8 cellular contexts compared by ENCODE assay signal in the genomic region with DNA sequence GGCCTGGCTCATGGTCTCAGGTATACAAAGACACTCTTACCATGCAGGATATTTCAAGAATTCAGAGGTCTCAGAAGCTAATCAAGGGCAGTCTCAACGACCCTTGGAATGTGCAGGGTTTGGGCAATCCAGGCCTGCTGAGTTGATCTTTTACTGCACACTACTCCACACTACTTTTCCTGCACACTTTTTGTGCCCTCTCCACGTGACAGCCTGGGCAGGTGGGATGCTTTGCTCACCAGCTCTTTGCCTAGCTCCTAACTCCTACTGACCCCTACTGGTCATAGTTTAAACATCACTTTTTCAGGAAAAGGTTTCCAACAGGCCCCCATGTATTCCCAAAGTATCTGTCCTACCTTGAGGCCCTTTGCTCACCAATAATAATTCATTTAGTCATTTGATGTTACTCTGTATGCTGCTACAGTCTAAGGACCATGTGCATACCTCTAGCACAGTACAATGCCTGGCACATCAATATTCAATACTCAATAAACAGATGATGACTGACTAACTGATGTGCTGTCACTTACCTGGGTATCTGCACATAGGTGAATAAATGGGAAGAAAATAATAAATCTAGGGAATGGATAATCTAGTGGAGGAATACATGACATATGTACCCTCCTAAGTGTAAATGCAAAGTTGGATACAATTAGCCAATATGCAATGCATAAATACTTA.
DNase-seq lines count a peak whose midpoint lies in the region; ATAC-seq and TF ChIP-seq lines count a peak whose summit lies in the region.

No MANE protein-coding gene starts in this region.

- no peak overlapping the region for H3K4me3 Mint-ChIP-seq in nephron progenitor cell

- no peaks in the 10 kb centered on the region for H3K4me1 Mint-ChIP-seq in nephron progenitor cell

- peaks cover 39% of the 10 kb centered on the region for H3K27me3 Mint-ChIP-seq in nephron progenitor cell (ENCODE audit: low read depth, poor library complexity)

- in situ Hi-C loops in brain microvascular endothelial cell (cut with HindIII; ENCODE audit: low pct_ligation_motif_present, low sequenced_read_pairs), result no loop called here

- peak; percentile 73 for TF ChIP-seq CTCF in brain microvascular endothelial cell (IDR thresholded peaks at IDR 0.05; ENCODE audit: low read depth, low read length, missing control alignments)
- peak; percentile 58 for TF ChIP-seq CTCF in nephron progenitor cell (IDR thresholded peaks at IDR 0.05)

- H3K27ac ChIP-seq in brain microvascular endothelial cell, result no peak overlapping the region

- H3K9me3 Mint-ChIP-seq in nephron progenitor cell, result no peaks in the 10 kb centered on the region

- peak; percentile 78 for DNase-seq in NCI-H82 (lab: John Stamatoyannopoulos, UW)
- DNase-seq in NCI-H82 treated with DMSO at 0.1 percent for 48 hours (lab: John Stamatoyannopoulos, UW; ENCODE audit: unreplicated experiment), result no peak
- peak; percentile 8 for DNase-seq in LoVo (ENCODE audit: low spot score)
- DNase-seq in brain microvascular endothelial cell, result no peak
- peak; percentile 14 for DNase-seq in nephron progenitor cell
- DNase-seq in DMS79 (lab: John Stamatoyannopoulos, UW), result no peak

- no peak overlapping the region for H3K4me3 ChIP-seq in brain microvascular endothelial cell (ENCODE audit: low read depth, low read length)

- peaks cover 12% of the 10 kb centered on the region for H3K27me3 ChIP-seq in brain microvascular endothelial cell (replicated peaks)

- H3K36me3 ChIP-seq in brain microvascular endothelial cell (replicated peaks), result no peaks in the 10 kb centered on the region

- no peak overlapping the region for H3K27ac Mint-ChIP-seq in nephron progenitor cell

- H3K36me3 Mint-ChIP-seq in nephron progenitor cell (ENCODE audit: low read depth), result no peaks in the 10 kb centered on the region

- ATAC-seq in GM21786 (IDR thresholded peaks at IDR 0.05; ENCODE audit: unreplicated experiment) (no peak), GM19455 (IDR thresholded peaks at IDR 0.05; ENCODE audit: unreplicated experiment) (no peak)

Comparison
In these comparisons a context has a peak if more than half of its experiments do, and no peak if none do; other contexts are left out.
1. DNase-seq: peak in NCI-H82 (single experiment), LoVo (single experiment) and nephron progenitor cell (single experiment); none in NCI-H82 treated with DMSO at 0.1 percent for 48 hours (single experiment), brain microvascular endothelial cell (single experiment) and DMS79 (single experiment).